In the genomic region with DNA sequence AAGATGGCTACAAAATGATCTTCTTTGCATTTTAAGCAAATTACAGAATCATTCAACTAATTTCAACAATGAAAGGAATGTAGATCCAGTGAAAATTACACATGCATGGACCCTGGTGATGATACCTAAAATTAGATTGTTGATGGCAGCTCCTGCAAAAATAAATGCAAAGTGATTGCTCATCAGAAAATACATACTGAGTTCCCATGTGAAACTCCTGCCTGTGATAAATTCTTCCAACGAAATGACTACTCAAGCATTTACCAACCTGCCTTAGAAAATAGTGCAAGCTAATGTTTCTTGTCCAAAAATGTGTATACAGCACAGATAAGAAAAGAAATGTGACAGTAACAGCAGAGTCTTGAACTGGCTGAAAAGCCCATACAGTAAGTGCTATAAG, we compare ENCODE assay signal across 33 cellular contexts.
"Had no signal": no experiment of that assay in that cellular context is flagged by ENCODE, and none has a peak within 500 bp of the region (broad histone marks: within the 10 kb centered on the region; RNA-seq: fewer than 3 reads in every experiment).

No MANE protein-coding gene starts in this region.

- H3K27ac Mint-ChIP-seq: activated CD4-positive, alpha-beta memory T cell treated with anti-CD3 and anti-CD28 coated beads, Interleukin-2, amount 10 ng/mL, durations not matched to agents 7 days and 5 days; activated CD8-positive, alpha-beta memory T cell treated with anti-CD3 and anti-CD28 coated beads, Interleukin-2, amount 10 ng/mL, durations not matched to agents 7 days and 5 days; activated naive CD4-positive, alpha-beta T cell treated with anti-CD3 and anti-CD28 coated beads, Interleukin-2, amount 10 ng/mL, durations not matched to agents 7 days and 5 days; activated naive CD8-positive, alpha-beta T cell; activated naive CD8-positive, alpha-beta T cell treated with anti-CD3 and anti-CD28 coated beads, Interleukin-2, amount 50 U/mL, for 24 hours; T-cell had no signal

- H3K4me1 ChIP-seq: Peyer's patch had no signal

- H3K9me3 Mint-ChIP-seq: activated CD4-positive, alpha-beta memory T cell treated with anti-CD3 and anti-CD28 coated beads, Interleukin-2, amount 10 ng/mL, durations not matched to agents 7 days and 5 days; activated naive CD4-positive, alpha-beta T cell treated with anti-CD3 and anti-CD28 coated beads, Interleukin-2, amount 10 ng/mL, durations not matched to agents 7 days and 5 days; activated naive CD8-positive, alpha-beta T cell treated with anti-CD3 and anti-CD28 coated beads, Interleukin-2, amount 50 U/mL, for 24 hours; T-cell had no signal

- DNase-seq: activated CD4-positive, alpha-beta memory T cell treated with anti-CD3 and anti-CD28 coated beads, Interleukin-2, amount 10 ng/mL, durations not matched to agents 7 days and 5 days; activated CD4-positive, alpha-beta T cell treated with anti-CD3 and anti-CD28 coated beads for 1 hour; activated CD4-positive, alpha-beta T cell treated with anti-CD3 and anti-CD28 coated beads for 48 hours; activated CD4-positive, CD25-positive, alpha-beta regulatory T cell; activated CD8-positive, alpha-beta memory T cell treated with anti-CD3 and anti-CD28 coated beads for 24 hours; activated CD8-positive, alpha-beta memory T cell treated with anti-CD3 and anti-CD28 coated beads, Interleukin-2, amount 10 ng/mL, durations not matched to agents 7 days and 5 days; activated CD8-positive, alpha-beta memory T cell treated with anti-CD3 and anti-CD28 coated beads, Interleukin-2, amount 50 U/mL, for 48 hours; activated effector memory CD4-positive, alpha-beta T cell treated with Interleukin-2 at 50 U/mL for 16 hours; activated naive CD4-positive, alpha-beta T cell treated with anti-CD3 and anti-CD28 coated beads, Interleukin-2, amount 10 ng/mL, durations not matched to agents 7 days and 5 days; activated naive CD8-positive, alpha-beta T cell treated with anti-CD3 and anti-CD28 coated beads, Interleukin-2, amount 50 U/mL, for 24 hours; activated T-cell treated with anti-CD3 and anti-CD28 coated beads, Interleukin-2, amount 50 U/mL, for 48 hours; anterior cingulate cortex; central memory CD4-positive, alpha-beta T cell; NCI-H1048; NCI-H1105 treated with DMSO at 0.1 percent for 48 hours; NCI-H1436; NCI-H1694; NCI-H2029; NCI-H510A; NCI-H748 treated with DMSO at 0.1 percent for 48 hours; NK-92 treated with Interleukin-12 subunit alpha and Interleukin-12 subunit beta, amount 100 ng/mL, for 24 hours; PC-3; Peyer's patch; SIG-M5; T-cell; T-helper 2 cell; T-helper 9 cell; WERI-Rb-1 had no signal

- H3K27me3 ChIP-seq: Peyer's patch had no signal

- H3K4me1 Mint-ChIP-seq: activated CD4-positive, alpha-beta memory T cell treated with anti-CD3 and anti-CD28 coated beads, Interleukin-2, amount 10 ng/mL, durations not matched to agents 7 days and 5 days; activated CD8-positive, alpha-beta memory T cell treated with anti-CD3 and anti-CD28 coated beads, Interleukin-2, amount 10 ng/mL, durations not matched to agents 7 days and 5 days; activated naive CD4-positive, alpha-beta T cell treated with anti-CD3 and anti-CD28 coated beads, Interleukin-2, amount 10 ng/mL, durations not matched to agents 7 days and 5 days; activated naive CD8-positive, alpha-beta T cell treated with anti-CD3 and anti-CD28 coated beads, Interleukin-2, amount 50 U/mL, for 24 hours; T-cell had no signal

- H3K36me3 Mint-ChIP-seq: activated CD8-positive, alpha-beta memory T cell treated with anti-CD3 and anti-CD28 coated beads, Interleukin-2, amount 10 ng/mL, durations not matched to agents 7 days and 5 days; activated naive CD4-positive, alpha-beta T cell treated with anti-CD3 and anti-CD28 coated beads, Interleukin-2, amount 10 ng/mL, durations not matched to agents 7 days and 5 days; activated naive CD8-positive, alpha-beta T cell; T-cell had no signal

- H3K4me3 Mint-ChIP-seq: activated CD4-positive, alpha-beta memory T cell treated with anti-CD3 and anti-CD28 coated beads, Interleukin-2, amount 10 ng/mL, durations not matched to agents 7 days and 5 days; activated CD8-positive, alpha-beta memory T cell treated with anti-CD3 and anti-CD28 coated beads, Interleukin-2, amount 10 ng/mL, durations not matched to agents 7 days and 5 days; activated naive CD4-positive, alpha-beta T cell treated with anti-CD3 and anti-CD28 coated beads, Interleukin-2, amount 10 ng/mL, durations not matched to agents 7 days and 5 days; activated naive CD8-positive, alpha-beta T cell; activated naive CD8-positive, alpha-beta T cell treated with anti-CD3 and anti-CD28 coated beads, Interleukin-2, amount 50 U/mL, for 24 hours; brain; T-cell had no signal

- H3K27ac ChIP-seq: Peyer's patch, RWPE1, WERI-Rb-1 had no signal

- H3K4me3 ChIP-seq: Peyer's patch had no signal

- ATAC-seq: activated CD8-positive, alpha-beta memory T cell treated with anti-CD3 and anti-CD28 coated beads, Interleukin-2, amount 10 ng/mL, durations not matched to agents 7 days and 5 days; activated naive CD8-positive, alpha-beta T cell treated with anti-CD3 and anti-CD28 coated beads, Interleukin-2, amount 50 U/mL, for 24 hours; PC-3; Right ventricle myocardium inferior; SK-N-SH treated with all-trans-retinoic acid at 6 μM for 48 hours; T-cell had no signal

- H3K9me3 ChIP-seq: Peyer's patch had no signal

- H3K27me3 Mint-ChIP-seq: activated CD4-positive, alpha-beta memory T cell treated with anti-CD3 and anti-CD28 coated beads, Interleukin-2, amount 10 ng/mL, durations not matched to agents 7 days and 5 days; activated naive CD4-positive, alpha-beta T cell treated with anti-CD3 and anti-CD28 coated beads, Interleukin-2, amount 10 ng/mL, durations not matched to agents 7 days and 5 days; activated naive CD8-positive, alpha-beta T cell; activated naive CD8-positive, alpha-beta T cell treated with anti-CD3 and anti-CD28 coated beads, Interleukin-2, amount 50 U/mL, for 24 hours; T-cell had no signal

- H3K36me3 ChIP-seq: Peyer's patch, WERI-Rb-1 had no signal
